26 cellular contexts compared by ENCODE assay signal in genomic region chr14:71675126-71675901, GRCh38.
DNase-seq lines count a peak whose midpoint lies in the region; ATAC-seq lines count a peak whose summit lies in the region.
"Had no signal": no experiment of that assay in that cellular context is flagged by ENCODE, and none has a peak within 500 bp of the region (broad histone marks: within the 10 kb centered on the region; RNA-seq: fewer than 3 reads in every experiment).

No MANE protein-coding gene starts in this region.

- DNase-seq in HAP-1 (ENCODE audit: low spot score in 2 of 2) (peak; percentile 75 to 79), iPS-NIHi11 (ENCODE audit: low spot score) (peak; percentile 50), substantia nigra (lab: John Stamatoyannopoulos, UW) (peak in 12 of 49 donors; percentile 8 to 54 (median 32)), DMS153 (lab: John Stamatoyannopoulos, UW) (no peak), NCI-H2081 treated with DMSO at 0.1 percent for 48 hours (lab: John Stamatoyannopoulos, UW) (no peak)
- no peak for DNase-seq in activated naive CD8-positive, alpha-beta T cell treated with anti-CD3 and anti-CD28 coated beads, Interleukin-2, amount 50 U/mL, for 24 hours
- DNase-seq: activated CD4-positive, alpha-beta T cell treated with anti-CD3 and anti-CD28 coated beads, Interleukin-2, amount 50 U/mL, for 1 hour; activated CD8-positive, alpha-beta memory T cell treated with anti-CD3 and anti-CD28 coated beads, Interleukin-2, amount 50 U/mL, for 4 hours; AML-193; DMS79 treated with DMSO at 0.1 percent for 48 hours; gastrocnemius medialis; left colon; mesenchymal stem cell; naive thymus-derived CD4-positive, alpha-beta T cell; NCI-H1436 treated with DMSO at 0.1 percent for 48 hours; NCI-H2171; NCI-H526 treated with DMSO at 0.1 percent for 48 hours; Right ventricle myocardium superior; sigmoid colon; SW 1271; trophoblast cell had no signal

- in situ Hi-C loops in HAP-1 (cut with MboI; ENCODE audit: low sequenced_read_pairs): no loop called here

- H3K27ac Mint-ChIP-seq in activated naive CD8-positive, alpha-beta T cell treated with anti-CD3 and anti-CD28 coated beads, Interleukin-2, amount 50 U/mL, for 24 hours: no peak overlapping the region
- H3K27ac Mint-ChIP-seq: activated T-helper 2 cell treated with anti-CD3 and anti-CD28 coated beads, Interferon-gamma antibody, Interleukin-2, Interleukin-4, amounts not matched to agents 10 μg/mL and 5 μg/mL and 100 μg/mL, durations not matched to agents 14 hours and 24 hours and 36 hours; stimulated activated effector memory CD8-positive, alpha-beta T cell treated with anti-CD3 and anti-CD28 coated beads, Interleukin-12 subunit alpha, Interleukin-12 subunit beta, amount 100 ng/mL, for 72 hours had no signal

- H3K4me3 ChIP-seq in HAP-1: no peak overlapping the region
- H3K4me3 ChIP-seq: cardiac muscle cell, gastrocnemius medialis, sigmoid colon had no signal

- H3K36me3 Mint-ChIP-seq in activated naive CD8-positive, alpha-beta T cell treated with anti-CD3 and anti-CD28 coated beads, Interleukin-2, amount 50 U/mL, for 24 hours (ENCODE audit: low read depth): peaks cover 74% of the 10 kb centered on the region

- H3K4me1 ChIP-seq in HAP-1: peaks cover 12% of the 10 kb centered on the region
- H3K4me1 ChIP-seq: gastrocnemius medialis, sigmoid colon had no signal

- H3K36me3 ChIP-seq in HAP-1 (replicated peaks): no peaks in the 10 kb centered on the region
- H3K36me3 ChIP-seq: cardiac muscle cell, gastrocnemius medialis had no signal

- peaks cover 4% of the 10 kb centered on the region for H3K9me3 Mint-ChIP-seq in activated naive CD8-positive, alpha-beta T cell treated with anti-CD3 and anti-CD28 coated beads, Interleukin-2, amount 50 U/mL, for 24 hours
- H3K9me3 Mint-ChIP-seq: activated T-helper 2 cell treated with anti-CD3 and anti-CD28 coated beads, Interferon-gamma antibody, Interleukin-2, Interleukin-4, amounts not matched to agents 10 μg/mL and 5 μg/mL and 100 μg/mL, durations not matched to agents 14 hours and 24 hours and 36 hours; stimulated activated effector memory CD8-positive, alpha-beta T cell treated with anti-CD3 and anti-CD28 coated beads, Interleukin-12 subunit alpha, Interleukin-12 subunit beta, amount 100 ng/mL, for 72 hours had no signal

- H3K27me3 ChIP-seq in HAP-1 (ENCODE audit: low read depth): no peaks in the 10 kb centered on the region
- H3K27me3 ChIP-seq: cardiac muscle cell, gastrocnemius medialis, sigmoid colon had no signal

- H3K9me3 ChIP-seq in HAP-1: no peaks in the 10 kb centered on the region; the same call in 1 of the 2 replicates
- H3K9me3 ChIP-seq: gastrocnemius medialis had no signal

- peaks cover 11% of the 10 kb centered on the region for H3K4me1 Mint-ChIP-seq in activated naive CD8-positive, alpha-beta T cell treated with anti-CD3 and anti-CD28 coated beads, Interleukin-2, amount 50 U/mL, for 24 hours

- H3K27ac ChIP-seq in substantia nigra (ENCODE audit: low read depth, low read length, poor library complexity, severe bottlenecking): peak overlapping the region; percentile 51
- H3K27ac ChIP-seq: cardiac muscle cell, gastrocnemius medialis, sigmoid colon had no signal

- H3K27me3 Mint-ChIP-seq in activated naive CD8-positive, alpha-beta T cell treated with anti-CD3 and anti-CD28 coated beads, Interleukin-2, amount 50 U/mL, for 24 hours: no peaks in the 10 kb centered on the region
- H3K27me3 Mint-ChIP-seq: naive thymus-derived CD4-positive, alpha-beta T cell had no signal

- ATAC-seq in activated naive CD8-positive, alpha-beta T cell treated with anti-CD3 and anti-CD28 coated beads, Interleukin-2, amount 50 U/mL, for 24 hours: peak; percentile 36
- ATAC-seq in GM19351 (IDR thresholded peaks at IDR 0.05; ENCODE audit: unreplicated experiment): no peak
- ATAC-seq: esophagus mucosa; gastrocnemius medialis; left colon; naive thymus-derived CD4-positive, alpha-beta T cell; stimulated activated effector memory CD8-positive, alpha-beta T cell treated with anti-CD3 and anti-CD28 coated beads, Interleukin-12 subunit alpha, Interleukin-12 subunit beta, amount 100 ng/mL, for 72 hours had no signal

- no peak overlapping the region for H3K4me3 Mint-ChIP-seq in activated naive CD8-positive, alpha-beta T cell treated with anti-CD3 and anti-CD28 coated beads, Interleukin-2, amount 50 U/mL, for 24 hours
- H3K4me3 Mint-ChIP-seq: naive thymus-derived CD4-positive, alpha-beta T cell; stimulated activated effector memory CD8-positive, alpha-beta T cell treated with anti-CD3 and anti-CD28 coated beads, Interleukin-12 subunit alpha, Interleukin-12 subunit beta, amount 100 ng/mL, for 72 hours had no signal

Comparison
In these comparisons a context has a peak if more than half of its experiments do, and no peak if none do; other contexts are left out.
1. DNase-seq: peak in HAP-1 (2 of 2) and iPS-NIHi11 (single experiment); none in activated naive CD8-positive, alpha-beta T cell treated with anti-CD3 and anti-CD28 coated beads, Interleukin-2, amount 50 U/mL, for 24 hours (single experiment), DMS153 (single experiment) and NCI-H2081 treated with DMSO at 0.1 percent for 48 hours (single experiment).